1 cellular context compared by ENCODE assay signal in the genomic region with DNA sequence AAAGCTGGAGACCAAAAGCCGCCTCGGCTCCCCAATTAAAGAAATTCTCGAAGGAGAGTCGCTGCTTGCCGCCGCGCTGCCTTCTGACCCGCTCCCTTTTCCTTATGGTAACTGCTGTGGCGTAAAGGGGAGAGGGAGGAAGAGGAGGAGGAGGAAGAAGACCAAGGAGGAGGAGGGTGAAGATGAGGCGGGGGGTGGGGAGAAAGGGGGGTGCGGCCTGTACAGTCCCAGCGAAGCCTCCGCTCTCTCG.
TF ChIP-seq lines count a peak whose summit lies in the region.

No MANE protein-coding gene starts in this region.

TF ChIP-seq in HEK293, 187 proteins besides CTCF, POLR2A, EP300 and RAD21 (continued from another document):
- TF ChIP-seq ZNF558 (tag by site-specific recombination; IDR thresholded peaks at IDR 0.05) = peak; percentile 71; the same call in 1 of the 2 replicates
- TF ChIP-seq, protein P1, sequence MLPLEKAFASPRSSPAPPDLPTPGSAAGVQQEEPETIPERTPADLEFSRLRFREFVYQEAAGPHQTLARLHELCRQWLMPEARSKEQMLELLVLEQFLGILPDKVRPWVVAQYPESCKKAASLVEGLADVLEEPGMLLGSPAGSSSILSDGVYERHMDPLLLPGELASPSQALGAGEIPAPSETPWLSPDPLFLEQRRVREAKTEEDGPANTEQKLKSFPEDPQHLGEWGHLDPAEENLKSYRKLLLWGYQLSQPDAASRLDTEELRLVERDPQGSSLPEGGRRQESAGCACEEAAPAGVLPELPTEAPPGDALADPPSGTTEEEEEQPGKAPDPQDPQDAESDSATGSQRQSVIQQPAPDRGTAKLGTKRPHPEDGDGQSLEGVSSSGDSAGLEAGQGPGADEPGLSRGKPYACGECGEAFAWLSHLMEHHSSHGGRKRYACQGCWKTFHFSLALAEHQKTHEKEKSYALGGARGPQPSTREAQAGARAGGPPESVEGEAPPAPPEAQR (tag by site-specific recombination; IDR thresholded peaks at IDR 0.05) = peak; percentile 54; the same call in 1 of the 2 replicates
- TF ChIP-seq ZNF16 (tag by site-specific recombination; IDR thresholded peaks at IDR 0.05; ENCODE audit: low read depth) = no peak
- TF ChIP-seq ZNF341 (tag by site-specific recombination; IDR thresholded peaks at IDR 0.05; ENCODE audit: low read depth) = 0 out of 2 replicates have a peak, but pooled peaks have one; percentile 13
- TF ChIP-seq, protein P2, sequence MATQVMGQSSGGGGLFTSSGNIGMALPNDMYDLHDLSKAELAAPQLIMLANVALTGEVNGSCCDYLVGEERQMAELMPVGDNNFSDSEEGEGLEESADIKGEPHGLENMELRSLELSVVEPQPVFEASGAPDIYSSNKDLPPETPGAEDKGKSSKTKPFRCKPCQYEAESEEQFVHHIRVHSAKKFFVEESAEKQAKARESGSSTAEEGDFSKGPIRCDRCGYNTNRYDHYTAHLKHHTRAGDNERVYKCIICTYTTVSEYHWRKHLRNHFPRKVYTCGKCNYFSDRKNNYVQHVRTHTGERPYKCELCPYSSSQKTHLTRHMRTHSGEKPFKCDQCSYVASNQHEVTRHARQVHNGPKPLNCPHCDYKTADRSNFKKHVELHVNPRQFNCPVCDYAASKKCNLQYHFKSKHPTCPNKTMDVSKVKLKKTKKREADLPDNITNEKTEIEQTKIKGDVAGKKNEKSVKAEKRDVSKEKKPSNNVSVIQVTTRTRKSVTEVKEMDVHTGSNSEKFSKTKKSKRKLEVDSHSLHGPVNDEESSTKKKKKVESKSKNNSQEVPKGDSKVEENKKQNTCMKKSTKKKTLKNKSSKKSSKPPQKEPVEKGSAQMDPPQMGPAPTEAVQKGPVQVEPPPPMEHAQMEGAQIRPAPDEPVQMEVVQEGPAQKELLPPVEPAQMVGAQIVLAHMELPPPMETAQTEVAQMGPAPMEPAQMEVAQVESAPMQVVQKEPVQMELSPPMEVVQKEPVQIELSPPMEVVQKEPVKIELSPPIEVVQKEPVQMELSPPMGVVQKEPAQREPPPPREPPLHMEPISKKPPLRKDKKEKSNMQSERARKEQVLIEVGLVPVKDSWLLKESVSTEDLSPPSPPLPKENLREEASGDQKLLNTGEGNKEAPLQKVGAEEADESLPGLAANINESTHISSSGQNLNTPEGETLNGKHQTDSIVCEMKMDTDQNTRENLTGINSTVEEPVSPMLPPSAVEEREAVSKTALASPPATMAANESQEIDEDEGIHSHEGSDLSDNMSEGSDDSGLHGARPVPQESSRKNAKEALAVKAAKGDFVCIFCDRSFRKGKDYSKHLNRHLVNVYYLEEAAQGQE (tag by site-specific recombination; IDR thresholded peaks at IDR 0.05) = 0 out of 2 replicates have a peak, but pooled peaks have one; percentile 53
- TF ChIP-seq, protein P3, sequence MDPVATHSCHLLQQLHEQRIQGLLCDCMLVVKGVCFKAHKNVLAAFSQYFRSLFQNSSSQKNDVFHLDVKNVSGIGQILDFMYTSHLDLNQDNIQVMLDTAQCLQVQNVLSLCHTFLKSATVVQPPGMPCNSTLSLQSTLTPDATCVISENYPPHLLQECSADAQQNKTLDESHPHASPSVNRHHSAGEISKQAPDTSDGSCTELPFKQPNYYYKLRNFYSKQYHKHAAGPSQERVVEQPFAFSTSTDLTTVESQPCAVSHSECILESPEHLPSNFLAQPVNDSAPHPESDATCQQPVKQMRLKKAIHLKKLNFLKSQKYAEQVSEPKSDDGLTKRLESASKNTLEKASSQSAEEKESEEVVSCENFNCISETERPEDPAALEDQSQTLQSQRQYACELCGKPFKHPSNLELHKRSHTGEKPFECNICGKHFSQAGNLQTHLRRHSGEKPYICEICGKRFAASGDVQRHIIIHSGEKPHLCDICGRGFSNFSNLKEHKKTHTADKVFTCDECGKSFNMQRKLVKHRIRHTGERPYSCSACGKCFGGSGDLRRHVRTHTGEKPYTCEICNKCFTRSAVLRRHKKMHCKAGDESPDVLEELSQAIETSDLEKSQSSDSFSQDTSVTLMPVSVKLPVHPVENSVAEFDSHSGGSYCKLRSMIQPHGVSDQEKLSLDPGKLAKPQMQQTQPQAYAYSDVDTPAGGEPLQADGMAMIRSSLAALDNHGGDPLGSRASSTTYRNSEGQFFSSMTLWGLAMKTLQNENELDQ (tag by site-specific recombination; IDR thresholded peaks at IDR 0.05; ENCODE audit: low read depth) = 0 out of 2 replicates have a peak, but pooled peaks have one; percentile 13
- TF ChIP-seq ZNF146 (tag by site-specific recombination; IDR thresholded peaks at IDR 0.05) = 0 out of 2 replicates have a peak, but pooled peaks have one; percentile 38
- TF ChIP-seq IKZF3 (tag by site-specific recombination; IDR thresholded peaks at IDR 0.05) = peak; percentile 69
- TF ChIP-seq ZFP3 (tag by site-specific recombination; IDR thresholded peaks at IDR 0.05; ENCODE audit: low read depth) = peak; percentile 41; the same call in 1 of the 2 replicates
- no peak for TF ChIP-seq EGR2 (tag by site-specific recombination; IDR thresholded peaks at IDR 0.05; ENCODE audit: low read depth)
- no peak for TF ChIP-seq ZNF544 (tag by site-specific recombination; IDR thresholded peaks at IDR 0.05)
- TF ChIP-seq KLF7 (tag by site-specific recombination; IDR thresholded peaks at IDR 0.05; ENCODE audit: borderline replicate concordance) = 0 out of 2 replicates have a peak, but pooled peaks have one; percentile 37
- no peak for TF ChIP-seq ZNF701 (tag by site-specific recombination; IDR thresholded peaks at IDR 0.05)
- no peak for TF ChIP-seq ZNF610 (tag by site-specific recombination; IDR thresholded peaks at IDR 0.05; ENCODE audit: borderline replicate concordance)
- TF ChIP-seq ZNF394 (tag by site-specific recombination; IDR thresholded peaks at IDR 0.05; ENCODE audit: borderline replicate concordance) = no peak
- TF ChIP-seq, protein P4, sequence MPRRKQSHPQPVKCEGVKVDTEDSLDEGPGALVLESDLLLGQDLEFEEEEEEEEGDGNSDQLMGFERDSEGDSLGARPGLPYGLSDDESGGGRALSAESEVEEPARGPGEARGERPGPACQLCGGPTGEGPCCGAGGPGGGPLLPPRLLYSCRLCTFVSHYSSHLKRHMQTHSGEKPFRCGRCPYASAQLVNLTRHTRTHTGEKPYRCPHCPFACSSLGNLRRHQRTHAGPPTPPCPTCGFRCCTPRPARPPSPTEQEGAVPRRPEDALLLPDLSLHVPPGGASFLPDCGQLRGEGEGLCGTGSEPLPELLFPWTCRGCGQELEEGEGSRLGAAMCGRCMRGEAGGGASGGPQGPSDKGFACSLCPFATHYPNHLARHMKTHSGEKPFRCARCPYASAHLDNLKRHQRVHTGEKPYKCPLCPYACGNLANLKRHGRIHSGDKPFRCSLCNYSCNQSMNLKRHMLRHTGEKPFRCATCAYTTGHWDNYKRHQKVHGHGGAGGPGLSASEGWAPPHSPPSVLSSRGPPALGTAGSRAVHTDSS (tag by site-specific recombination; IDR thresholded peaks at IDR 0.05) = peak; percentile 99
- TF ChIP-seq ZFP41 (tag by site-specific recombination; IDR thresholded peaks at IDR 0.05; ENCODE audit: borderline replicate concordance) = 0 out of 2 replicates have a peak, but pooled peaks have one; percentile 90
- TF ChIP-seq, protein P5, sequence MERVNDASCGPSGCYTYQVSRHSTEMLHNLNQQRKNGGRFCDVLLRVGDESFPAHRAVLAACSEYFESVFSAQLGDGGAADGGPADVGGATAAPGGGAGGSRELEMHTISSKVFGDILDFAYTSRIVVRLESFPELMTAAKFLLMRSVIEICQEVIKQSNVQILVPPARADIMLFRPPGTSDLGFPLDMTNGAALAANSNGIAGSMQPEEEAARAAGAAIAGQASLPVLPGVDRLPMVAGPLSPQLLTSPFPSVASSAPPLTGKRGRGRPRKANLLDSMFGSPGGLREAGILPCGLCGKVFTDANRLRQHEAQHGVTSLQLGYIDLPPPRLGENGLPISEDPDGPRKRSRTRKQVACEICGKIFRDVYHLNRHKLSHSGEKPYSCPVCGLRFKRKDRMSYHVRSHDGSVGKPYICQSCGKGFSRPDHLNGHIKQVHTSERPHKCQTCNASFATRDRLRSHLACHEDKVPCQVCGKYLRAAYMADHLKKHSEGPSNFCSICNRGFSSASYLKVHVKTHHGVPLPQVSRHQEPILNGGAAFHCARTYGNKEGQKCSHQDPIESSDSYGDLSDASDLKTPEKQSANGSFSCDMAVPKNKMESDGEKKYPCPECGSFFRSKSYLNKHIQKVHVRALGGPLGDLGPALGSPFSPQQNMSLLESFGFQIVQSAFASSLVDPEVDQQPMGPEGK (tag by site-specific recombination; IDR thresholded peaks at IDR 0.05) = peak; percentile 19; the same call in 1 of the 2 replicates
- TF ChIP-seq PRDM1 (tag by site-specific recombination; IDR thresholded peaks at IDR 0.05) = peak; percentile 41; the same call in 1 of the 2 replicates
- no peak for TF ChIP-seq ZNF174 (tag by site-specific recombination; IDR thresholded peaks at IDR 0.05)
- TF ChIP-seq, protein P6, sequence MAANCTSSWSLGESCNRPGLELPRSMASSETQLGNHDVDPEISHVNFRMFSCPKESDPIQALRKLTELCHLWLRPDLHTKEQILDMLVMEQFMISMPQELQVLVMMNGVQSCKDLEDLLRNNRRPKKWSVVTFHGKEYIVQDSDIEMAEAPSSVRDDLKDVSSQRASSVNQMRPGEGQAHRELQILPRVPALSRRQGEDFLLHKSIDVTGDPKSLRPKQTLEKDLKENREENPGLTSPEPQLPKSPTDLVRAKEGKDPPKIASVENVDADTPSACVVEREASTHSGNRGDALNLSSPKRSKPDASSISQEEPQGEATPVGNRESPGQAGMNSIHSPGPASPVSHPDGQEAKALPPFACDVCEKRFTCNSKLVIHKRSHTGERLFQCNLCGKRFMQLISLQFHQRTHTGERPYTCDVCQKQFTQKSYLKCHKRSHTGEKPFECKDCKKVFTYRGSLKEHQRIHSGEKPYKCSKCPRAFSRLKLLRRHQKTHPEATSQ (tag by site-specific recombination; IDR thresholded peaks at IDR 0.05) = no peak; the same call in 1 of the 2 replicates
- TF ChIP-seq, protein P7, sequence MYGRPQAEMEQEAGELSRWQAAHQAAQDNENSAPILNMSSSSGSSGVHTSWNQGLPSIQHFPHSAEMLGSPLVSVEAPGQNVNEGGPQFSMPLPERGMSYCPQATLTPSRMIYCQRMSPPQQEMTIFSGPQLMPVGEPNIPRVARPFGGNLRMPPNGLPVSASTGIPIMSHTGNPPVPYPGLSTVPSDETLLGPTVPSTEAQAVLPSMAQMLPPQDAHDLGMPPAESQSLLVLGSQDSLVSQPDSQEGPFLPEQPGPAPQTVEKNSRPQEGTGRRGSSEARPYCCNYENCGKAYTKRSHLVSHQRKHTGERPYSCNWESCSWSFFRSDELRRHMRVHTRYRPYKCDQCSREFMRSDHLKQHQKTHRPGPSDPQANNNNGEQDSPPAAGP (tag by site-specific recombination; IDR thresholded peaks at IDR 0.05) = no peak
- TF ChIP-seq, protein P8, sequence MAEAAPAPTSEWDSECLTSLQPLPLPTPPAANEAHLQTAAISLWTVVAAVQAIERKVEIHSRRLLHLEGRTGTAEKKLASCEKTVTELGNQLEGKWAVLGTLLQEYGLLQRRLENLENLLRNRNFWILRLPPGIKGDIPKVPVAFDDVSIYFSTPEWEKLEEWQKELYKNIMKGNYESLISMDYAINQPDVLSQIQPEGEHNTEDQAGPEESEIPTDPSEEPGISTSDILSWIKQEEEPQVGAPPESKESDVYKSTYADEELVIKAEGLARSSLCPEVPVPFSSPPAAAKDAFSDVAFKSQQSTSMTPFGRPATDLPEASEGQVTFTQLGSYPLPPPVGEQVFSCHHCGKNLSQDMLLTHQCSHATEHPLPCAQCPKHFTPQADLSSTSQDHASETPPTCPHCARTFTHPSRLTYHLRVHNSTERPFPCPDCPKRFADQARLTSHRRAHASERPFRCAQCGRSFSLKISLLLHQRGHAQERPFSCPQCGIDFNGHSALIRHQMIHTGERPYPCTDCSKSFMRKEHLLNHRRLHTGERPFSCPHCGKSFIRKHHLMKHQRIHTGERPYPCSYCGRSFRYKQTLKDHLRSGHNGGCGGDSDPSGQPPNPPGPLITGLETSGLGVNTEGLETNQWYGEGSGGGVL (tag by site-specific recombination; IDR thresholded peaks at IDR 0.05) = peak; percentile 66
